Comparison of ENCODE assay signal across 1 cellular context in genomic region chr18:3645384-3646156, GRCh38.
TF ChIP-seq lines count a peak whose summit lies in the region.

No MANE protein-coding gene starts in this region.

TF ChIP-seq in HCT116, 20 proteins besides CTCF, POLR2A, EP300 and RAD21:
- TF ChIP-seq YY1 (IDR thresholded peaks at IDR 0.05; ENCODE audit: extremely low read depth, insufficient replicate concordance, low read depth, low read length), result no peak
- TF ChIP-seq FOSL1 (IDR thresholded peaks at IDR 0.05; ENCODE audit: low read depth), result no peak
- TF ChIP-seq CEBPB (IDR thresholded peaks at IDR 0.05; ENCODE audit: low read depth), result no peak
- TF ChIP-seq SIN3A (IDR thresholded peaks at IDR 0.05; ENCODE audit: low read depth), result no peak
- TF ChIP-seq ZFX (IDR thresholded peaks at IDR 0.05), result no peak
- TF ChIP-seq JUND (IDR thresholded peaks at IDR 0.05), result no peak
- no peak for TF ChIP-seq ATF3 (IDR thresholded peaks at IDR 0.05)
- no peak for TF ChIP-seq CBX3 (IDR thresholded peaks at IDR 0.05; ENCODE audit: low read depth)
- TF ChIP-seq ZNF274 (IDR thresholded peaks at IDR 0.05; ENCODE audit: low read depth, low read length), result no peak
- no peak for TF ChIP-seq POLR2AphosphoS5 (IDR thresholded peaks at IDR 0.05; ENCODE audit: low read depth, low read length)
